Comparison of ENCODE assay signal across 8 cellular contexts in the genomic region with DNA sequence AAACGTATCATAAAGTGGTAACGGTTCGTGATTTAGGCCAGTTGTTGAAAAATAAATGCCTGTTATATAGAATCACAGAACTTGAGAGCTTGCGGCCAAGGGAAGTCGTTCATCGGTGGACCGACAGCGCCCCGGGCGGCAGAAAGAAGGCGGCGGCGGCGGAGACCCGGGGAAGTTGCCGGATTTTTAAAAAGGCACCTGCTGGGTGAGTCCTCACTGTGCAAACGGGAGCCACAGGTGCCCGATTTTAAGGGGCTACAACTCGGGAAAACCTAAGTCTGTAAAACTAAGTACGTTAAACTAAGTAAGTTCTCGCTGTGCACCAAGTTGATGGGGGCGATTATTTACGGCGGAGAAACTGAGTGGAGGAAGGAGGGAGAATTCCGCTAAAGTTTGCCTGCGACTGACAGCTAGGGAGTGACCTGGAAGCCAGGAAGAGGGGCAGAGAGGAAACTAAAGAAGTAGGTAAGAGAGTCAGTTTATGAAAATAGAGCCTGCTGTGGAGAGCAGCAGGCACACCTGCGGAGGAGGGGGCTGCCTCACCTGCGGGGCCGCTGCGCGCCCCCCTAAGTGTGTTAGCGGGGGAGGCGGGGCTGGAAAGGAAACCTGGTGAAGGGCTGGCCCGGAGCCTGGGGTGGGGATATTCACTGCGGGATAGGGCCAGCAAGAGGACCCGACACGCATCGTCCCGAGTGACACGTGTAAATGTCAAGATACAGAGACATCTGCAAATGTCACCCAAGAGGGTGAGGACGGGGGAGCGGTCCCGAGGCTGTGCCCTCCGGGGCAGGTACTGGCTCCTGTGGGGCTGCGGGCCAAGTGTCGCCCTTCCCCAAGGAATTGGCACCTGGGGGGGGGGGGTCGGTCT. TPM values are rescaled to one million over a fixed set of nuclear protein-coding genes. Genes with fewer than 3 reads are reported as not detected.
A peak's percentile ranks its signal among the peaks of the same experiment; 100 is the strongest.
DNase-seq lines count a peak whose midpoint lies in the region; ATAC-seq and TF ChIP-seq lines count a peak whose summit lies in the region.

No MANE protein-coding gene starts in this region.

- peak overlapping the region; percentile 84 for H2AFZ ChIP-seq in neural progenitor cell (replicated peaks)

- peaks cover 42% of the 10 kb centered on the region for H3K27me3 ChIP-seq in foreskin keratinocyte
- peaks cover 34% of the 10 kb centered on the region for H3K27me3 ChIP-seq in neural progenitor cell

- H3K4me1 Mint-ChIP-seq in activated T-cell treated with anti-CD3 and anti-CD28 coated beads, Interleukin-2, amount 50 U/mL, for 72 hours (ENCODE audit: low read depth) = peaks cover 8% of the 10 kb centered on the region
- H3K4me1 Mint-ChIP-seq in neural progenitor cell = peaks cover 27% of the 10 kb centered on the region
- peaks cover 25% of the 10 kb centered on the region for H3K4me1 Mint-ChIP-seq in type B pancreatic cell (ENCODE audit: unreplicated experiment)

- peak overlapping the region; percentile 55 for H3K27ac Mint-ChIP-seq in activated T-cell treated with anti-CD3 and anti-CD28 coated beads, Interleukin-2, amount 50 U/mL, for 72 hours
- no peak overlapping the region for H3K27ac Mint-ChIP-seq in neural progenitor cell
- H3K27ac Mint-ChIP-seq in type B pancreatic cell = peak overlapping the region; percentile 73

- DNase-seq in DMS53 treated with DMSO at 0.1 percent for 48 hours (lab: John Stamatoyannopoulos, UW; ENCODE audit: unreplicated experiment) = peak; percentile 48
- peak; percentile 69 for DNase-seq in NCI-H146 (lab: John Stamatoyannopoulos, UW)
- peak; percentile 47 to 58 for DNase-seq in activated T-cell treated with anti-CD3 and anti-CD28 coated beads, Interleukin-2, amount 50 U/mL, for 72 hours
- DNase-seq in foreskin keratinocyte = peak in 1 of 2 donors; percentile 57
- peak; percentile 80 for DNase-seq in neural progenitor cell (ENCODE audit: low spot score)
- peak; percentile 80 for DNase-seq in type B pancreatic cell (ENCODE audit: extremely low spot score, unreplicated experiment)
- no peak for DNase-seq in NCI-H128 (lab: John Stamatoyannopoulos, UW; ENCODE audit: unreplicated experiment)

- H3K36me3 Mint-ChIP-seq in activated T-cell treated with anti-CD3 and anti-CD28 coated beads, Interleukin-2, amount 50 U/mL, for 72 hours (ENCODE audit: insufficient read depth in 2 of 2) = peaks cover 4 to 5% of the 10 kb centered on the region in 2 donors
- H3K36me3 Mint-ChIP-seq in neural progenitor cell (peaks cover 2% of the 10 kb centered on the region), type B pancreatic cell (peaks cover 9% of the 10 kb centered on the region)

- no peak overlapping the region for H3K9ac ChIP-seq in neural progenitor cell

- no peaks in the 10 kb centered on the region for H3K4me1 ChIP-seq in foreskin keratinocyte
- peaks cover 22% of the 10 kb centered on the region for H3K4me1 ChIP-seq in neural progenitor cell

- no peaks in the 10 kb centered on the region for H3K79me2 ChIP-seq in neural progenitor cell (ENCODE audit: low read depth)

- H3K9me3 ChIP-seq in neural progenitor cell (ENCODE audit: low read depth) = no peaks in the 10 kb centered on the region

- H4K20me1 ChIP-seq in neural progenitor cell (ENCODE audit: low read depth) = no peaks in the 10 kb centered on the region

- H3K4me3 Mint-ChIP-seq in activated T-cell treated with anti-CD3 and anti-CD28 coated beads, Interleukin-2, amount 50 U/mL, for 72 hours = peak overlapping the region; percentile 71 to 81
- H3K4me3 Mint-ChIP-seq in neural progenitor cell = peak overlapping the region; percentile 90
- H3K4me3 Mint-ChIP-seq in type B pancreatic cell = peak overlapping the region; percentile 94

- ATAC-seq in activated T-cell treated with anti-CD3 and anti-CD28 coated beads, Interleukin-2, amount 50 U/mL, for 72 hours (replicated peaks in 1 of 2) = peak; percentile 50 to 60
- ATAC-seq in foreskin keratinocyte = peak; percentile 74
- no peak for ATAC-seq in HG02870 (IDR thresholded peaks at IDR 0.05; ENCODE audit: unreplicated experiment)

- no peak overlapping the region for H3K27ac ChIP-seq in foreskin keratinocyte
- H3K27ac ChIP-seq in neural progenitor cell = no peak overlapping the region

- H3K9me3 Mint-ChIP-seq in activated T-cell treated with anti-CD3 and anti-CD28 coated beads, Interleukin-2, amount 50 U/mL, for 72 hours = no peaks in the 10 kb centered on the region
- H3K9me3 Mint-ChIP-seq in neural progenitor cell (peaks cover 14% of the 10 kb centered on the region), type B pancreatic cell (peaks cover 14% of the 10 kb centered on the region)

- H3K4me3 ChIP-seq in neural progenitor cell = peak overlapping the region; percentile 65

- H3F3A ChIP-seq in neural progenitor cell (ENCODE audit: low read depth) = peaks cover 21% of the 10 kb centered on the region

- peaks cover 40% of the 10 kb centered on the region for H3K27me3 Mint-ChIP-seq in activated T-cell treated with anti-CD3 and anti-CD28 coated beads, Interleukin-2, amount 50 U/mL, for 72 hours (ENCODE audit: low read depth)
- peaks cover 24% of the 10 kb centered on the region for H3K27me3 Mint-ChIP-seq in neural progenitor cell (ENCODE audit: insufficient read depth, low read depth)
- H3K27me3 Mint-ChIP-seq in type B pancreatic cell = peaks cover 67% of the 10 kb centered on the region

- H3K4me2 ChIP-seq in neural progenitor cell = peak overlapping the region; percentile 92

- peak; percentile 81 for TF ChIP-seq CTCF in foreskin keratinocyte (conservative IDR thresholded peaks at IDR 0.05)
- TF ChIP-seq CTCF in neural progenitor cell (IDR thresholded peaks at IDR 0.05) = peak; percentile 92
- TF ChIP-seq CTCF in type B pancreatic cell (conservative IDR thresholded peaks at IDR 0.05) = peak; percentile 95

- H3K36me3 ChIP-seq in neural progenitor cell = no peaks in the 10 kb centered on the region

RNA-seq across cellular contexts. Expression of gene ADAM12, which starts 1.0 kb away (rescaled TPM):
- 1 to 10 TPM in 1 of 2 donors, under 1 TPM in 1; 0.63 to 1.0 TPM for total RNA-seq in activated T-cell treated with anti-CD3 and anti-CD28 coated beads, Interleukin-2, amount 50 U/mL, for 72 hours
- total RNA-seq in foreskin keratinocyte = 0.04 and 0.07 TPM in 2 replicates
- polyA plus RNA-seq in foreskin keratinocyte = 0.04 TPM in 1 of 2 replicates, not detected in the other
- total RNA-seq in neural progenitor cell (ENCODE audit: low replicate concordance) = 7.4 and 8.0 TPM in 2 replicates
- total RNA-seq in type B pancreatic cell (ENCODE audit: low replicate concordance) = 5.2 and 31.6 TPM in 2 replicates
